ENCODE assay signal across 1 cellular context in genomic region chr1:111735321-111735720, GRCh38.
TF ChIP-seq lines count a peak whose summit lies in the region.

No MANE protein-coding gene starts in this region.

TF ChIP-seq in K562, 482 proteins besides CTCF, POLR2A, EP300 and RAD21:
- TF ChIP-seq AFF1 (IDR thresholded peaks at IDR 0.05; ENCODE audit: low read depth in 1 of 2, partially characterized antibody in 2 of 2) (no peak), ZNF668 (CRISPR knock-in tag; IDR thresholded peaks at IDR 0.05) (no peak), RBM25 (IDR thresholded peaks at IDR 0.05; ENCODE audit: low read depth, low read length, severe bottlenecking) (peak; percentile 91), NR3C1 (CRISPR knock-in tag; IDR thresholded peaks at IDR 0.05) (no peak), ZEB2 (IDR thresholded peaks at IDR 0.05) (no peak), GATAD2B (IDR thresholded peaks at IDR 0.05; ENCODE audit: borderline replicate concordance) (no peak), SNIP1 (IDR thresholded peaks at IDR 0.05; ENCODE audit: low read depth) (no peak), KDM4B (IDR thresholded peaks at IDR 0.05; ENCODE audit: borderline replicate concordance in 2 of 2, low read depth in 1 of 2) (no peak), HMBOX1 (IDR thresholded peaks at IDR 0.05) (0 out of 2 replicates have a peak, but pooled peaks have one; percentile 12), FOXK1 (CRISPR knock-in tag; IDR thresholded peaks at IDR 0.05; ENCODE audit: borderline replicate concordance) (no peak), POLR3A (IDR thresholded peaks at IDR 0.05; ENCODE audit: borderline replicate concordance, extremely low read depth, insufficient read depth, insufficient read length) (no peak), TGIF2 (CRISPR knock-in tag; IDR thresholded peaks at IDR 0.05) (no peak), PKNOX1 (IDR thresholded peaks at IDR 0.05) (no peak), ESRRA (IDR thresholded peaks at IDR 0.05; ENCODE audit: borderline replicate concordance, low read depth) (peak; percentile 68; the same call in 1 of the 2 replicates), E2F1 (CRISPR knock-in tag; IDR thresholded peaks at IDR 0.05) (no peak), KDM1A (IDR thresholded peaks at IDR 0.05) (0 out of 4 replicates have a peak, but pooled peaks of 1 of the 2 experiments have one; percentile 14), BCOR (IDR thresholded peaks at IDR 0.05) (0 out of 2 replicates have a peak, but pooled peaks have one; percentile 58), NFIX (CRISPR knock-in tag; IDR thresholded peaks at IDR 0.05; ENCODE audit: low read depth) (no peak)
